In the genomic region with DNA sequence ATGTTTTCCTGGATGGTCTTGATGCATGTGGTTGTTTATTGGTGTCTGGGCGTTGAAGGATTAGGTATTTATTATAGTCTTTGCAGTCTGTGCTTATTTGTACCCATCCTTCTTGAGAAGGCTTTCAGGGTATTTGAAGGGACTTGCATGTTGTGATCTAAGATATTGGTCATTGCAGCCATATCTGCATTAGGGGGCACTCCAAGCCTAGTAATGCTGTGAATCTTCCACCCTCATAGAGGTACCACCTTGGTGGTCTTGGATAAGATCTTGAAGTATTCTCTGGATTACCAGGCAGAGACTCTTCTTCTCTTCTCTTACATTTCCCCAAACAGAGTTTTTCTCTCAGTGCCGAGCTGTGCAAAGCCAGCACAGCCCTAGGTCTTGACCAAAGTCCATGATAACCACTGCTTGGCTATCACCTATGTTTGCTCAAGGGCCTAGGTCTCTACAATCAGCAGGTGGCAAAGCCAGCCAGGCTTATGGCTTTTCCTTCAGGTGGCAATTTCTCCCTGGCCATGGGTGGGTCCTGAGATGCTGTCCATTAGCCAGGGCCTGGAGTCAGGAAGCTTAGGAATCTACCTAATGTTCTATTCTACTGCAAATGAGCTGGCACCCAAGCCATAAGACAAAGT, we compare ENCODE assay signal across 2 cellular contexts.
TF ChIP-seq lines count a peak whose summit lies in the region.

No MANE protein-coding gene starts in this region.

TF ChIP-seq in HCT116, 20 proteins besides CTCF, POLR2A, EP300 and RAD21:
- TF ChIP-seq TCF7L2 (IDR thresholded peaks at IDR 0.05; ENCODE audit: borderline replicate concordance, extremely low read depth, insufficient read depth, insufficient read length) (no peak), ZNF274 (IDR thresholded peaks at IDR 0.05; ENCODE audit: low read depth, low read length) (no peak)

TF ChIP-seq in H1, 55 proteins besides CTCF, POLR2A, EP300 and RAD21:
- TF ChIP-seq GABPA (IDR thresholded peaks at IDR 0.05; ENCODE audit: borderline replicate concordance, insufficient read depth, low read length) = no peak
